ENCODE assay signal across 23 cellular contexts in genomic region chr11:10522276-10522675, GRCh38. TPM values are rescaled to one million over a fixed set of nuclear protein-coding genes. Genes with fewer than 3 reads are reported as not detected.
DNase-seq lines count a peak whose midpoint lies in the region; ATAC-seq and TF ChIP-seq lines count a peak whose summit lies in the region.
"Had no signal": no experiment of that assay in that cellular context is flagged by ENCODE, and none has a peak within 500 bp of the region (broad histone marks: within the 10 kb centered on the region; RNA-seq: fewer than 3 reads in every experiment).

No MANE protein-coding gene starts in this region.

- no peaks in the 10 kb centered on the region for H3K79me2 ChIP-seq in smooth muscle cell (ENCODE audit: low read depth)

- no peak overlapping the region for H2AFZ ChIP-seq in smooth muscle cell (ENCODE audit: low read depth)
- H2AFZ ChIP-seq: neural progenitor cell had no signal

- WGBS in smooth muscle cell (ENCODE audit: low lambda C conversion rate), result 97% methylated on average over 1 of the region's 1 CpG

- no peaks in the 10 kb centered on the region for H3F3A ChIP-seq in smooth muscle cell (ENCODE audit: low read depth)

- no peaks in the 10 kb centered on the region for H3K4me1 ChIP-seq in CD4-positive, alpha-beta memory T cell (ENCODE audit: insufficient read depth, low read length)
- H3K4me1 ChIP-seq in ascending aorta (peaks cover 9 to 34% of the 10 kb centered on the region in 2 donors), smooth muscle cell (ENCODE audit: low read depth) (no peaks in the 10 kb centered on the region)
- H3K4me1 ChIP-seq: neural progenitor cell had no signal

- TF ChIP-seq CTCF in ascending aorta (IDR thresholded peaks at IDR 0.05) (no peak), smooth muscle cell (IDR thresholded peaks at IDR 0.05; ENCODE audit: borderline replicate concordance, insufficient read depth, poor library complexity, severe bottlenecking) (no peak), RWPE1 (conservative IDR thresholded peaks at IDR 0.05; ENCODE audit: low read depth) (no peak)

- H3K27ac ChIP-seq in CD4-positive, alpha-beta memory T cell (ENCODE audit: low read depth, low read length), result no peak overlapping the region
- H3K27ac ChIP-seq in ascending aorta (peak overlapping the region; percentile 62 to 68), layer of hippocampus (ENCODE audit: low read depth, low read length) (peak overlapping the region; percentile 70), substantia nigra (ENCODE audit: low read depth, low read length, poor library complexity, severe bottlenecking) (peak overlapping the region; percentile 96), smooth muscle cell (ENCODE audit: low read depth) (no peak overlapping the region), RWPE1 (no peak overlapping the region)
- H3K27ac ChIP-seq: C4-2B, neural progenitor cell had no signal

- H3K4me1 Mint-ChIP-seq in CD4-positive, alpha-beta memory T cell, result peaks cover 0 to 7% (median 4%) of the 10 kb centered on the region in 4 donors
- H3K4me1 Mint-ChIP-seq: neural progenitor cell had no signal

- CTCF ChIA-PET in CD4-positive, alpha-beta memory T cell (lab: Charles Lee; ENCODE audit: partially characterized antibody), result interaction anchor here (2.1 kb wide), 1 partner anchor 116 kb away, joined by 6 read pairs; no protein-coding TSS in a partner anchor
- CTCF ChIA-PET in RWPE1 (lab: Yijun Ruan, JAX), result no interaction called here

- POLR2A ChIA-PET in CD4-positive, alpha-beta memory T cell (lab: Charles Lee; ENCODE audit: partially characterized antibody), result interaction anchor here (1.3 kb wide), 1 partner anchor 108 kb away, joined by 4 read pairs; no protein-coding TSS in a partner anchor
- POLR2A ChIA-PET in RWPE1 (lab: Yijun Ruan, JAX; ENCODE audit: low non-redundant PET), result no interaction called here

- DNase-seq in CD4-positive, alpha-beta memory T cell, result no peak
- no peak for DNase-seq in ascending aorta (ENCODE audit: low spot score in 2 of 2)
- DNase-seq in substantia nigra (lab: John Stamatoyannopoulos, UW), result no peak
- no peak for DNase-seq in smooth muscle cell (lab: John Stamatoyannopoulos, UW; ENCODE audit: unreplicated experiment)
- DNase-seq in RWPE1 (ENCODE audit: low spot score), result no peak
- DNase-seq: activated CD4-positive, alpha-beta T cell treated with anti-CD3 and anti-CD28 coated beads, Interleukin-2, amount 50 U/mL, for 1 hour; activated CD8-positive, alpha-beta memory T cell treated with anti-CD3 and anti-CD28 coated beads, Interleukin-2, amount 50 U/mL, for 48 hours; activated naive CD4-positive, alpha-beta T cell; foreskin fibroblast; IMR-90; left cardiac atrium; mucosa of descending colon; NCI-H1436 treated with DMSO at 0.1 percent for 48 hours; NCI-H2171; NCI-H526 treated with DMSO at 0.1 percent for 48 hours; SW 1271 had no signal

- no peaks in the 10 kb centered on the region for H3K9me3 Mint-ChIP-seq in CD4-positive, alpha-beta memory T cell
- H3K9me3 Mint-ChIP-seq: neural progenitor cell had no signal

- H3K27me3 Mint-ChIP-seq in CD4-positive, alpha-beta memory T cell, result no peaks in the 10 kb centered on the region

- H4K20me1 ChIP-seq in smooth muscle cell (ENCODE audit: low read depth), result no peaks in the 10 kb centered on the region

- no peak overlapping the region for H3K9ac ChIP-seq in smooth muscle cell (ENCODE audit: low read depth)
- H3K9ac ChIP-seq: neural progenitor cell had no signal

- no peak for ATAC-seq in HG02840 (IDR thresholded peaks at IDR 0.05; ENCODE audit: low FRiP score, unreplicated experiment)
- ATAC-seq in HG03521 (IDR thresholded peaks at IDR 0.05; ENCODE audit: unreplicated experiment), result no peak
- ATAC-seq: HCT116, left cardiac atrium, mucosa of descending colon, Right ventricle myocardium inferior had no signal

- intact Hi-C loops in CD4-positive, alpha-beta memory T cell (cut with micrococcal nuclease), result no loop called here
- intact Hi-C loops in ascending aorta (cut with DNase I), result no loop called here

- H3K36me3 Mint-ChIP-seq in CD4-positive, alpha-beta memory T cell, result peaks cover 35 to 52% of the 10 kb centered on the region in 2 donors

- no peak overlapping the region for H3K4me3 Mint-ChIP-seq in CD4-positive, alpha-beta memory T cell
- H3K4me3 Mint-ChIP-seq: neural progenitor cell had no signal

- H3K4me2 ChIP-seq in smooth muscle cell, result no peak overlapping the region
- H3K4me2 ChIP-seq: neural progenitor cell had no signal

- H3K36me3 ChIP-seq in CD4-positive, alpha-beta memory T cell (ENCODE audit: insufficient read depth, low read length), result peaks cover 23% of the 10 kb centered on the region
- peaks cover 26 to 54% of the 10 kb centered on the region in 2 donors for H3K36me3 ChIP-seq in ascending aorta
- H3K36me3 ChIP-seq in smooth muscle cell (ENCODE audit: low read depth), result peaks cover 12% of the 10 kb centered on the region

- no peaks in the 10 kb centered on the region for H3K27me3 ChIP-seq in CD4-positive, alpha-beta memory T cell (ENCODE audit: insufficient read depth, low read length)
- H3K27me3 ChIP-seq in ascending aorta (no peaks in the 10 kb centered on the region), layer of hippocampus (ENCODE audit: control insufficient read depth, insufficient read depth, low read length) (no peaks in the 10 kb centered on the region), smooth muscle cell (ENCODE audit: low read depth) (no peaks in the 10 kb centered on the region)
- H3K27me3 ChIP-seq: neural progenitor cell had no signal

- H3K27ac Mint-ChIP-seq in CD4-positive, alpha-beta memory T cell, result peak overlapping the region in 5 of 7 donors; percentile 1 to 20 (median 14)
- H3K27ac Mint-ChIP-seq: neural progenitor cell had no signal

- H3K9me3 ChIP-seq in CD4-positive, alpha-beta memory T cell (ENCODE audit: control insufficient read depth in 1 of 2, low read length in 2 of 2), result no peaks in the 10 kb centered on the region
- H3K9me3 ChIP-seq in ascending aorta (no peaks in the 10 kb centered on the region), smooth muscle cell (replicated peaks; ENCODE audit: low read depth) (no peaks in the 10 kb centered on the region)
- H3K9me3 ChIP-seq: mucosa of descending colon had no signal

- no peak overlapping the region for H3K4me3 ChIP-seq in CD4-positive, alpha-beta memory T cell (ENCODE audit: low read length in 2 of 2)
- H3K4me3 ChIP-seq in ascending aorta, result no peak overlapping the region
- no peak overlapping the region for H3K4me3 ChIP-seq in smooth muscle cell
- H3K4me3 ChIP-seq: mucosa of descending colon, neural progenitor cell had no signal

RNA-seq across cellular contexts. Expression of gene RNF141, which starts 18.7 kb away (rescaled TPM):
- total RNA-seq in CD4-positive, alpha-beta memory T cell, result 10 to 100 TPM; 15.6 to 16.3 TPM
- 10 to 100 TPM; 18.6 to 24.8 TPM for polyA plus RNA-seq in CD4-positive, alpha-beta memory T cell
- total RNA-seq in ascending aorta (10.9 TPM), smooth muscle cell (24.4 and 26.6 TPM in 2 replicates)
- 16.2 and 26.1 TPM in 2 replicates for polyA plus RNA-seq in smooth muscle cell

RNA-seq across cellular contexts. Expression of gene LYVE1, which starts 46.2 kb away (rescaled TPM):
- not detected for total RNA-seq in CD4-positive, alpha-beta memory T cell
- polyA plus RNA-seq in CD4-positive, alpha-beta memory T cell, result not detected
- total RNA-seq in ascending aorta (66.3 TPM), smooth muscle cell (not detected in 2 replicates)
- polyA plus RNA-seq in smooth muscle cell, result not detected in 2 replicates
- total RNA-seq: IMR-90 had no signal
- polyA plus RNA-seq: IMR-90 had no signal

Comparison
In these comparisons a context has a peak if more than half of its experiments do, and no peak if none do; other contexts are left out.
1. H3K27ac ChIP-seq: peak in ascending aorta (2 of 2), layer of hippocampus (single experiment) and substantia nigra (single experiment); none in CD4-positive, alpha-beta memory T cell (single experiment), smooth muscle cell (single experiment) and RWPE1 (single experiment).
2. RNA of gene LYVE1, which starts 46.2 kb away (total RNA-seq): 66.3 TPM in ascending aorta (single experiment); not detected in smooth muscle cell and not detected in CD4-positive, alpha-beta memory T cell; every median in the first group is over 10 times any median in the second.